ENCODE assay signal across 24 cellular contexts in genomic region chr22:28454431-28455064, GRCh38.
"Had no signal": no experiment of that assay in that cellular context is flagged by ENCODE, and none has a peak within 500 bp of the region (broad histone marks: within the 10 kb centered on the region; RNA-seq: fewer than 3 reads in every experiment).

No MANE protein-coding gene starts in this region.

- H3K4me3 ChIP-seq: coronary artery, esophagus muscularis mucosa, gastroesophageal sphincter, heart left ventricle, hepatocyte, left lung, lower lobe of right lung, mucosa of descending colon had no signal

- H3K9me3 ChIP-seq: esophagus muscularis mucosa, gastroesophageal sphincter, left lung, lower lobe of right lung, mucosa of descending colon had no signal

- ATAC-seq: effector memory CD8-positive, alpha-beta T cell; foreskin keratinocyte; gastroesophageal sphincter; heart left ventricle; left cardiac atrium; left lung; left ventricle myocardium superior; lower lobe of right lung; mucosa of descending colon had no signal

- H3K4me3 Mint-ChIP-seq: effector memory CD8-positive, alpha-beta T cell; endodermal cell; immature natural killer cell; mesothelial cell of epicardium; naive B cell had no signal

- H3K27ac ChIP-seq: coronary artery, esophagus muscularis mucosa, foreskin keratinocyte, gastroesophageal sphincter, heart left ventricle, hepatocyte, left lung, lower lobe of right lung had no signal

- H3K4me2 ChIP-seq: hepatocyte had no signal

- H3K9me3 Mint-ChIP-seq: effector memory CD8-positive, alpha-beta T cell; endodermal cell; immature natural killer cell had no signal

- H3K36me3 Mint-ChIP-seq: immature natural killer cell, naive B cell had no signal

- FAIRE-seq: colon, endothelial cell of umbilical vein, frontal cortex had no signal

- H3K27ac Mint-ChIP-seq: effector memory CD8-positive, alpha-beta T cell; endodermal cell; immature natural killer cell; mesothelial cell of epicardium; naive B cell had no signal

- H3K4me1 ChIP-seq: esophagus muscularis mucosa, foreskin keratinocyte, gastroesophageal sphincter, heart left ventricle, left lung, lower lobe of right lung had no signal

- H3K79me2 ChIP-seq: hepatocyte had no signal

- H3K36me3 ChIP-seq: esophagus muscularis mucosa, gastroesophageal sphincter, heart left ventricle, left lung, lower lobe of right lung had no signal

- H3K4me1 Mint-ChIP-seq: endodermal cell, immature natural killer cell, mesothelial cell of epicardium, naive B cell had no signal

- DNase-seq: dermis blood vessel endothelial cell; effector CD8-positive, alpha-beta T cell; effector memory CD8-positive, alpha-beta T cell; endodermal cell; foreskin keratinocyte; heart left ventricle; hypothalamus; immature natural killer cell; islet precursor cell; left cardiac atrium; left lung; left ventricle myocardium superior; lower lobe of right lung; mesenchymal stem cell; mucosa of descending colon; naive B cell had no signal

- H2AFZ ChIP-seq: hepatocyte had no signal

- H3K27me3 ChIP-seq: esophagus muscularis mucosa, foreskin keratinocyte, gastroesophageal sphincter, heart left ventricle, hepatocyte, left lung had no signal
